ENCODE assay signal across 8 cellular contexts in genomic region chr6:85641522-85641915, GRCh38. TPM values are rescaled to one million over a fixed set of nuclear protein-coding genes. Genes with fewer than 3 reads are reported as not detected.
DNase-seq lines count a peak whose midpoint lies in the region; TF ChIP-seq lines count a peak whose summit lies in the region.

No MANE protein-coding gene starts in this region.

- H3K36me3 ChIP-seq in SJCRH30 (peaks cover 49% of the 10 kb centered on the region), esophagus muscularis mucosa (peaks cover 7 to 40% (median 19%) of the 10 kb centered on the region in 4 donors)

- H3K9me3 ChIP-seq in SJCRH30 (replicated peaks) = no peaks in the 10 kb centered on the region
- H3K9me3 ChIP-seq in esophagus muscularis mucosa = no peaks in the 10 kb centered on the region

- H3K9me3 Mint-ChIP-seq in osteocyte (ENCODE audit: unreplicated experiment) = no peaks in the 10 kb centered on the region

- TF ChIP-seq POLR2A in esophagus muscularis mucosa (IDR thresholded peaks at IDR 0.05; ENCODE audit: low read depth) = no peak

- peaks cover 39% of the 10 kb centered on the region for H3K36me3 Mint-ChIP-seq in osteocyte (ENCODE audit: unreplicated experiment)

- 0% methylated on average over 14 of the region's 14 CpGs for WGBS in esophagus muscularis mucosa

- in situ Hi-C loops in GM13977 (cut with MboI; ENCODE audit: low pct_unique_long_range_greater_than_20kb, low sequenced_read_pairs, unreplicated experiment) = no loop called here
- in situ Hi-C loops in GM13976 (cut with MboI; ENCODE audit: low sequenced_read_pairs, unreplicated experiment) = loop anchor here (5.0 kb wide), 1 partner anchor 36 kb away; no protein-coding TSS in a partner anchor

- DNase-seq in SIG-M5 treated with dmso at 0.1 percent for 504 hours (lab: John Stamatoyannopoulos, UW; ENCODE audit: unreplicated experiment) = peak; percentile 20
- no peak for DNase-seq in SIG-M5 (lab: John Stamatoyannopoulos, UW)
- peak in 1 of 2 experiments; percentile 30 for DNase-seq in SJCRH30
- DNase-seq in esophagus muscularis mucosa (ENCODE audit: extremely low spot score) = no peak
- no peak for DNase-seq in osteocyte (ENCODE audit: extremely low spot score, unreplicated experiment)
- no peak for DNase-seq in stimulated activated naive CD4-positive, alpha-beta T cell treated with Interleukin-2 at 50 U/mL for 16 hours (lab: John Stamatoyannopoulos, UW)
- no peak for DNase-seq in GM13977 (ENCODE audit: low spot score)
- DNase-seq in GM13976 (ENCODE audit: low spot score) = no peak

- TF ChIP-seq CTCF in esophagus muscularis mucosa (IDR thresholded peaks at IDR 0.05) (no peak), osteocyte (IDR thresholded peaks at IDR 0.05) (no peak), GM13977 (IDR thresholded peaks at IDR 0.05; ENCODE audit: extremely low read depth, insufficient read depth, missing control alignments) (no peak), GM13976 (IDR thresholded peaks at IDR 0.05; ENCODE audit: borderline replicate concordance, control extremely low read depth, extremely low read depth, insufficient read depth, missing control alignments) (no peak)

- H3K27me3 Mint-ChIP-seq in osteocyte (ENCODE audit: unreplicated experiment) = no peaks in the 10 kb centered on the region

- peak overlapping the region; percentile 97 for H3K27ac ChIP-seq in SJCRH30
- H3K27ac ChIP-seq in esophagus muscularis mucosa (replicated peaks in 1 of 4) = peak overlapping the region; percentile 95 to 100 (median 98)

- peak overlapping the region; percentile 82 for H3K4me3 Mint-ChIP-seq in osteocyte (ENCODE audit: unreplicated experiment)

- H3K27ac Mint-ChIP-seq in osteocyte (ENCODE audit: unreplicated experiment) = peak overlapping the region; percentile 77

- intact Hi-C loops in esophagus muscularis mucosa (cut with DNase I) = no loop called here

- H3K27me3 ChIP-seq in SJCRH30 (no peaks in the 10 kb centered on the region), esophagus muscularis mucosa (no peaks in the 10 kb centered on the region)

- peaks cover 50% of the 10 kb centered on the region for H3K4me1 Mint-ChIP-seq in osteocyte (ENCODE audit: unreplicated experiment)

- H3K4me1 ChIP-seq in SJCRH30 (0 out of 2 replicates have a peak, but pooled peaks cover 4% of the 10 kb centered on the region), esophagus muscularis mucosa (peaks cover 40 to 65% (median 62%) of the 10 kb centered on the region in 4 donors)

- TF ChIP-seq EP300 in esophagus muscularis mucosa (IDR thresholded peaks at IDR 0.05) = no peak

- H3K4me3 ChIP-seq in SJCRH30 (peak overlapping the region; percentile 99), esophagus muscularis mucosa (peak overlapping the region; percentile 83 to 100 (median 92))

RNA-seq across cellular contexts. Expression of gene SYNCRIP, which starts 1.2 kb away (rescaled TPM):
- total RNA-seq in SJCRH30 (2014; rRNA removed; shearing (Covaris generic)) = 137 and 151 TPM in 2 replicates
- total RNA-seq in esophagus muscularis mucosa = 10 to 100 TPM; 74.4 to 88.1 (median 80.7) TPM
- 93.7 and 94.0 TPM in 2 replicates for total RNA-seq in osteocyte

RNA-seq across cellular contexts. Expression of gene SNX14, which starts 47.9 kb away (rescaled TPM):
- 85.3 and 85.7 TPM in 2 replicates for total RNA-seq in SJCRH30 (2014; rRNA removed; shearing (Covaris generic))
- total RNA-seq in esophagus muscularis mucosa (10 to 100 TPM; 39.6 to 60.6 (median 41.5) TPM), osteocyte (87.2 and 106 TPM in 2 replicates)
